Comparison of ENCODE assay signal across 9 cellular contexts in the genomic region with DNA sequence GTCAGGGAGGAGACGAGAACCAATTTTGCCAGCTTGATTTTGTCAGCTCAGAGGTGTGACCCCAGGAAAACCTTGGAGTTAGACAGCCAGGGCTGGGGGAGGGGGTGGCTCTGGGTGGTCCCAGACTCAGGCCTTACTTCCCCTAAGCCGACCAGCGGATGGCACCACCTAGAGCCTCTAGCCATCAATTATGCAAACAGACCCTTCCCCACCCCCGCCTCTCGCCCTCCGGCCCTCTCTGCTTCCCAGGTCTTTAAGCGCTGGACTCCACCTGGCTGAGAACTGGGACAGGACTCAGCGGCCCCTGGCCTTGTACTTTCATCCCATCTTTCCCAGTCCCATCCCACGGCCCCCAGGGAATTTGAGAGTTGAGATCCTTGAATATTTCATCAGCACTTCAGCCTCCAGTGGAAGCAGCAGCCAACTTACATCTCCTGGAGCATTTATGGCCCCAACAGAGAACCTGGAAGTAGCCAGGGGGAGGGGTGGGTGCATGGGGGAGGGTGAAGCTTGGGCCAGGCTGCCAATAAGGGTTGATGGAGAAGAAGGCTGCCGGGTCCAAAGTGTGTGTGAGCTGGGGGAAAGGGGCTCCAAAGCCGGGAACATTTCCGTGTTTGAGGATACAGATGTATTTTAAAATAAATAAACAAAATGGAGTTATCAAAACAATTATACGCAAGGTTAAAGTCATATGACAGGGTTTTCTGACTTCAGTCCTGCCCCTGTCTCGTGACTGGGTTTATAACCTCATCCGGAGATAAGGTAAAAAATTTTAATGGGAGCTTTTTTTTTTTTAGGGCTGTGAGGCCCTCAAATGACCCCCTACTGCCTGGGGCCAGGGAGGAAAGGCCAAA. TPM values are rescaled to one million over a fixed set of nuclear protein-coding genes. Genes with fewer than 3 reads are reported as not detected.
DNase-seq lines count a peak whose midpoint lies in the region; TF ChIP-seq lines count a peak whose summit lies in the region.
"Had no signal": no experiment of that assay in that cellular context is flagged by ENCODE, and none has a peak within 500 bp of the region (broad histone marks: within the 10 kb centered on the region; RNA-seq: fewer than 3 reads in every experiment).

No MANE protein-coding gene starts in this region.

- POLR2A ChIA-PET in PC-9 (lab: Charles Lee; ENCODE audit: unreplicated experiment) = interaction anchor here (0.6 to 0.9 kb wide), 2 partner anchors 57 to 106 kb away, joined by 6 to 8 read pairs; partner anchors contain the start of gene EIF1

- H3K4me1 ChIP-seq in PC-9 (replicated peaks; ENCODE audit: insufficient read depth) (peaks cover 32% of the 10 kb centered on the region), esophagus squamous epithelium (peaks cover 31 to 69% (median 32%) of the 10 kb centered on the region in 3 donors), mesodermal cell (ENCODE audit: control insufficient read depth, insufficient read depth, low read length, poor library complexity, severe bottlenecking) (peaks cover 29% of the 10 kb centered on the region), urinary bladder (ENCODE audit: insufficient read depth) (no peaks in the 10 kb centered on the region)

- no peaks in the 10 kb centered on the region for H3K9me2 ChIP-seq in PC-9 (ENCODE audit: insufficient read depth)
- H3K9me2 ChIP-seq: SK-N-SH had no signal

- BruUV-seq in PC-9 (replicated peaks; lab: Mats Ljungman, UMichigan) = TSS peak; percentile 88

- peaks cover 38% of the 10 kb centered on the region for H3F3A ChIP-seq in PC-9 (ENCODE audit: insufficient read depth, low read depth)

- H3K27ac ChIP-seq in PC-9 = peak overlapping the region; percentile 88
- peak overlapping the region; percentile 90 to 96 (median 94) for H3K27ac ChIP-seq in esophagus squamous epithelium
- H3K27ac ChIP-seq in mesodermal cell (ENCODE audit: low read depth, low read length, severe bottlenecking) = peak overlapping the region; percentile 98
- peak overlapping the region; percentile 78 for H3K27ac ChIP-seq in urinary bladder (ENCODE audit: low read depth)

- H3K9me3 ChIP-seq in PC-9 (ENCODE audit: insufficient read depth, low read depth) (no peaks in the 10 kb centered on the region), esophagus squamous epithelium (no peaks in the 10 kb centered on the region), mesodermal cell (ENCODE audit: control insufficient read depth, low read length) (no peaks in the 10 kb centered on the region)
- H3K9me3 ChIP-seq: SK-N-SH had no signal

- no peaks in the 10 kb centered on the region for H3K27me3 ChIP-seq in PC-9 (ENCODE audit: insufficient read depth, low read depth)
- no peaks in the 10 kb centered on the region for H3K27me3 ChIP-seq in esophagus squamous epithelium

- H3K36me3 ChIP-seq in PC-9 (ENCODE audit: low read depth) = no peaks in the 10 kb centered on the region
- no peaks in the 10 kb centered on the region for H3K36me3 ChIP-seq in esophagus squamous epithelium
- no peaks in the 10 kb centered on the region for H3K36me3 ChIP-seq in mesodermal cell (ENCODE audit: control insufficient read depth, insufficient read depth, low read length)
- H3K36me3 ChIP-seq in urinary bladder (ENCODE audit: insufficient read depth) = no peaks in the 10 kb centered on the region

- no peaks in the 10 kb centered on the region for H3K79me2 ChIP-seq in PC-9 (ENCODE audit: low read depth)

- TF ChIP-seq CTCF in PC-9 (conservative IDR thresholded peaks at IDR 0.05) = no peak
- no peak for TF ChIP-seq CTCF in esophagus squamous epithelium (IDR thresholded peaks at IDR 0.05)

- intact Hi-C loops in PC-9 (cut with micrococcal nuclease; ENCODE audit: unreplicated experiment) = loop anchor here (1.0 kb wide), 1 partner anchor 7 kb away; no protein-coding TSS in a partner anchor
- intact Hi-C loops in esophagus squamous epithelium (cut with DNase I) = no loop called here

- WGBS in esophagus squamous epithelium, 2 donors = 51 to 67% methylated on average over 8 to 14 of the region's 15 CpGs
- 4 to 8% methylated on average over 5 to 7 of the region's 15 CpGs for WGBS in mesodermal cell (ENCODE audit: insufficient coverage in 2 of 2), 2 experiments
- WGBS in urinary bladder = 54% methylated on average over 15 of the region's 15 CpGs

- no peaks in the 10 kb centered on the region for H4K20me1 ChIP-seq in PC-9 (ENCODE audit: insufficient read depth)

- H3K4me2 ChIP-seq in PC-9 = peak overlapping the region; percentile 83

- no peak for DNase-seq in PC-9
- DNase-seq in esophagus squamous epithelium (lab: John Stamatoyannopoulos, UW) = no peak
- DNase-seq in activated CD4-positive, alpha-beta T cell treated with anti-CD3 and anti-CD28 coated beads, Interleukin-2, amount 50 U/mL, for 1 hour = no peak
- no peak for DNase-seq in activated naive CD4-positive, alpha-beta T cell treated with anti-CD3 and anti-CD28 coated beads, Interleukin-2, amount 50 U/mL, for 16 hours
- no peak for DNase-seq in NCI-H2029 treated with DMSO at 0.1 percent for 48 hours (lab: John Stamatoyannopoulos, UW)
- DNase-seq: posterior cingulate gyrus, SK-N-SH had no signal

- peak overlapping the region; percentile 55; the same call in 1 of the 2 replicates for H2AFZ ChIP-seq in PC-9

- no peak for TF ChIP-seq POLR2A in esophagus squamous epithelium (IDR thresholded peaks at IDR 0.05)

- H3K4me3 ChIP-seq in PC-9 (peak overlapping the region; percentile 36; the same call in 1 of the 2 replicates), esophagus squamous epithelium (peak overlapping the region in 3 of 4 donors; percentile 6 to 40 (median 9)), mesodermal cell (ENCODE audit: extremely low read depth, insufficient read depth, low read length, poor library complexity, severe bottlenecking) (peak overlapping the region; percentile 21), urinary bladder (ENCODE audit: low read depth, low read length) (no peak overlapping the region)

- CTCF ChIA-PET in PC-9 (lab: Charles Lee) = no interaction called here

RNA-seq across cellular contexts. Expression of gene JUP, which starts 7.5 kb away (rescaled TPM):
- total RNA-seq in PC-9 (2021) (259 TPM in 2 replicates), esophagus squamous epithelium (1,000 to 10,000 TPM in 2 of 4 donors, 100 to 1,000 TPM in 2; 709 to 2,355 (median 1,148) TPM), urinary bladder (51.4 TPM)
- 133 TPM for polyA plus RNA-seq in mesodermal cell (2013, experiment 1 of 2)
- 116 TPM for polyA plus RNA-seq in mesodermal cell (2013, experiment 2 of 2)
- polyA plus RNA-seq in urinary bladder = 53.8 TPM

RNA-seq across cellular contexts. Expression of gene P3H4, which starts 17.8 kb away (rescaled TPM):
- total RNA-seq in PC-9 (2021) (26.8 and 34.0 TPM in 2 replicates), esophagus squamous epithelium (1 to 10 TPM; 2.4 to 7.1 (median 3.7) TPM), urinary bladder (32.1 TPM)
- 51.8 TPM for polyA plus RNA-seq in mesodermal cell (2013, experiment 1 of 2)
- polyA plus RNA-seq in mesodermal cell (2013, experiment 2 of 2) = 41.0 TPM
- polyA plus RNA-seq in urinary bladder = 11.5 TPM

RNA-seq across cellular contexts. Expression of gene FKBP10, which starts 18.8 kb away (rescaled TPM):
- 143 and 164 TPM in 2 replicates for total RNA-seq in PC-9 (2021)
- 10 to 100 TPM in 2 of 4 donors, 1 to 10 TPM in 1, under 1 TPM in 1; 0.19 to 21.4 (median 8.4) TPM for total RNA-seq in esophagus squamous epithelium
- polyA plus RNA-seq in mesodermal cell (2013, experiment 1 of 2) = 380 TPM
- polyA plus RNA-seq in mesodermal cell (2013, experiment 2 of 2) = 318 TPM
- 166 TPM for total RNA-seq in urinary bladder
- 84.5 TPM for polyA plus RNA-seq in urinary bladder

RNA-seq across cellular contexts. Expression of gene NT5C3B, which starts 42.1 kb away (rescaled TPM):
- total RNA-seq in PC-9 (2021) (48.8 and 51.1 TPM in 2 replicates), esophagus squamous epithelium (10 to 100 TPM; 23.8 to 45.4 (median 30.5) TPM), urinary bladder (40.8 TPM)
- polyA plus RNA-seq in mesodermal cell (2013, experiment 1 of 2) = 72.1 TPM
- 61.6 TPM for polyA plus RNA-seq in mesodermal cell (2013, experiment 2 of 2)
- 67.9 TPM for polyA plus RNA-seq in urinary bladder

RNA-seq across cellular contexts. Expression of gene KLHL10, which starts 43.6 kb away (rescaled TPM):
- total RNA-seq in PC-9 (2021) (not detected in 2 replicates), esophagus squamous epithelium (under 1 TPM in 1 of 4 donors, not detected in 3; 0.57 TPM), urinary bladder (0.48 TPM)
- 0.41 TPM for polyA plus RNA-seq in mesodermal cell (2013, experiment 1 of 2)
- not detected for polyA plus RNA-seq in mesodermal cell (2013, experiment 2 of 2)
- 0.71 TPM for polyA plus RNA-seq in urinary bladder
